ENCODE assay signal across 12 cellular contexts in genomic region chr19:3409346-3410064, GRCh38. TPM values are rescaled to one million over a fixed set of nuclear protein-coding genes. Genes with fewer than 3 reads are reported as not detected.
DNase-seq lines count a peak whose midpoint lies in the region; ATAC-seq, FAIRE-seq and TF ChIP-seq lines count a peak whose summit lies in the region.
"Had no signal": no experiment of that assay in that cellular context is flagged by ENCODE, and none has a peak within 500 bp of the region (broad histone marks: within the 10 kb centered on the region; RNA-seq: fewer than 3 reads in every experiment).

No MANE protein-coding gene starts in this region.

- no peak overlapping the region for H3K27ac Mint-ChIP-seq in stimulated activated naive B cell treated with anti-CD40 and anti-IgM and Interleukin-4, amounts not matched to agents 10 μg/mL and 1 μg/mL and 100 μg/mL, for 72 hours
- H3K27ac Mint-ChIP-seq: activated naive CD4-positive, alpha-beta T cell treated with anti-CD3 and anti-CD28 coated beads, Interleukin-2, amount 10 ng/mL, durations not matched to agents 7 days and 5 days; progenitor cell of endocrine pancreas had no signal

- 59% methylated on average over 13 of the region's 30 CpGs for WGBS in mammary epithelial cell (ENCODE audit: low coverage, missing lambda C conversion rate)
- 51 to 57% methylated on average over 28 to 30 of the region's 30 CpGs for WGBS in pancreas, 2 donors

- H3K9ac ChIP-seq in mammary epithelial cell (ENCODE audit: insufficient read depth, low read length) = no peak overlapping the region

- H2AFZ ChIP-seq in mammary epithelial cell (ENCODE audit: low read depth, low read length) = no peak overlapping the region

- H3K36me3 ChIP-seq in breast epithelium = no peaks in the 10 kb centered on the region
- peaks cover 6% of the 10 kb centered on the region for H3K36me3 ChIP-seq in mammary epithelial cell (ENCODE audit: insufficient read depth, low read length)
- no peaks in the 10 kb centered on the region for H3K36me3 ChIP-seq in cardiac muscle cell
- H3K36me3 ChIP-seq in pancreas = peaks cover 0 to 3% (median 0%) of the 10 kb centered on the region in 3 donors
- no peaks in the 10 kb centered on the region for H3K36me3 ChIP-seq in A673 (ENCODE audit: insufficient read depth, low read length, poor library complexity, severe bottlenecking)

- H3K4me3 Mint-ChIP-seq in stimulated activated naive B cell treated with anti-CD40 and anti-IgM and Interleukin-4, amounts not matched to agents 10 μg/mL and 1 μg/mL and 100 μg/mL, for 72 hours = no peak overlapping the region
- H3K4me3 Mint-ChIP-seq: activated naive CD4-positive, alpha-beta T cell treated with anti-CD3 and anti-CD28 coated beads, Interleukin-2, amount 10 ng/mL, durations not matched to agents 7 days and 5 days had no signal

- CTCF ChIA-PET in mammary epithelial cell (lab: Charles Lee; ENCODE audit: low non-redundant PET) = no interaction called here
- CTCF ChIA-PET in A673 (lab: Charles Lee) = no interaction called here

- BruUV-seq in mammary epithelial cell (replicated peaks; lab: Mats Ljungman, UMichigan) (no TSS peak), A673 (replicated peaks; lab: Mats Ljungman, UMichigan) (no TSS peak)

- intact Hi-C loops in breast epithelium (cut with DNase I; ENCODE audit: low total_unique reads) = no loop called here
- intact Hi-C loops in mammary epithelial cell (cut with micrococcal nuclease) = no loop called here
- intact Hi-C loops in pancreas (cut with DNase I) = loop anchor here in 1 of 3 donors (10.0 kb wide), 1 partner anchor 65 kb away; no protein-coding TSS in a partner anchor
- intact Hi-C loops in A673 (cut with micrococcal nuclease; ENCODE audit: unreplicated experiment) = no loop called here

- dilution Hi-C loops in mammary epithelial cell (cut with HindIII; ENCODE audit: low sequenced_read_pairs) = loop anchor here (5.0 to 10.0 kb wide), 4 partner anchors 42 to 175 kb away; partner anchors contain the start of gene NFIC

- H3K4me2 ChIP-seq in mammary epithelial cell (ENCODE audit: insufficient read depth, low read depth, low read length) = no peak overlapping the region

- H3K4me1 Mint-ChIP-seq in stimulated activated naive B cell treated with anti-CD40 and anti-IgM and Interleukin-4, amounts not matched to agents 10 μg/mL and 1 μg/mL and 100 μg/mL, for 72 hours = peaks cover 0 to 4% of the 10 kb centered on the region in 2 donors
- H3K4me1 Mint-ChIP-seq: activated naive CD4-positive, alpha-beta T cell treated with anti-CD3 and anti-CD28 coated beads, Interleukin-2, amount 10 ng/mL, durations not matched to agents 7 days and 5 days had no signal

- DNase-seq in breast epithelium (ENCODE audit: low spot score in 2 of 2) (peak; percentile 84 to 85), mammary epithelial cell (no peak), cardiac muscle cell (ENCODE audit: low read depth in 1 of 2, low spot score in 1 of 2) (peak in 1 of 2 donors; percentile 80), pancreas (peak in 4 of 6 donors; percentile 58 to 82 (median 74)), NCI-H526 treated with DMSO at 0.1 percent for 48 hours (lab: John Stamatoyannopoulos, UW) (no peak), A673 (ENCODE audit: low spot score) (no peak), DMS53 (lab: John Stamatoyannopoulos, UW) (no peak)
- DNase-seq in stimulated activated naive B cell treated with anti-CD40 and anti-IgM and Interleukin-4, amounts not matched to agents 10 μg/mL and 1 μg/mL and 100 μg/mL, for 72 hours = no peak
- DNase-seq: activated naive CD4-positive, alpha-beta T cell treated with anti-CD3 and anti-CD28 coated beads, Interleukin-2, amount 10 ng/mL, durations not matched to agents 7 days and 5 days; AML-193 had no signal

- no peak for TF ChIP-seq POLR2A in breast epithelium (IDR thresholded peaks at IDR 0.05)

- POLR2A ChIA-PET in A673 (lab: Charles Lee; ENCODE audit: low non-redundant PET) = no interaction called here

- no peak for FAIRE-seq in pancreas (lab: Jason Lieb, UNC)

- H4K20me1 ChIP-seq in mammary epithelial cell (ENCODE audit: insufficient read depth, low read length) = no peaks in the 10 kb centered on the region

- TF ChIP-seq CTCF in breast epithelium (IDR thresholded peaks at IDR 0.05) = no peak
- no peak for TF ChIP-seq CTCF in mammary epithelial cell (conservative IDR thresholded peaks at IDR 0.05 in 1 of 2, IDR thresholded peaks at IDR 0.05 in 1 of 2; ENCODE audit: extremely low read depth in 1 of 2, insufficient read depth in 1 of 2, low read depth in 1 of 2, low read length in 2 of 2)
- no peak for TF ChIP-seq CTCF in cardiac muscle cell (IDR thresholded peaks at IDR 0.05; ENCODE audit: low read depth, low read length)
- TF ChIP-seq CTCF in pancreas (IDR thresholded peaks at IDR 0.05) = no peak
- no peak for TF ChIP-seq CTCF in A673 (conservative IDR thresholded peaks at IDR 0.05; ENCODE audit: low read depth, low read length)

- no peaks in the 10 kb centered on the region for H3K27me3 Mint-ChIP-seq in stimulated activated naive B cell treated with anti-CD40 and anti-IgM and Interleukin-4, amounts not matched to agents 10 μg/mL and 1 μg/mL and 100 μg/mL, for 72 hours
- H3K27me3 Mint-ChIP-seq: activated naive CD4-positive, alpha-beta T cell treated with anti-CD3 and anti-CD28 coated beads, Interleukin-2, amount 10 ng/mL, durations not matched to agents 7 days and 5 days had no signal

- H3K79me2 ChIP-seq in mammary epithelial cell (ENCODE audit: insufficient read depth, low read length) = peaks cover 65% of the 10 kb centered on the region

- no peaks in the 10 kb centered on the region for H3K9me3 ChIP-seq in breast epithelium
- no peaks in the 10 kb centered on the region for H3K9me3 ChIP-seq in mammary epithelial cell (replicated peaks; ENCODE audit: insufficient read depth, low read length)
- no peaks in the 10 kb centered on the region for H3K9me3 ChIP-seq in cardiac muscle cell (ENCODE audit: low read depth)
- H3K9me3 ChIP-seq in pancreas = no peaks in the 10 kb centered on the region
- no peaks in the 10 kb centered on the region for H3K9me3 ChIP-seq in A673 (ENCODE audit: low read depth, low read length, poor library complexity, severe bottlenecking)

- H3K27ac ChIP-seq in breast epithelium (peak overlapping the region; percentile 92 to 100), mammary epithelial cell (ENCODE audit: insufficient read depth, low read depth, low read length) (no peak overlapping the region), cardiac muscle cell (peak overlapping the region; percentile 51), pancreas (peak overlapping the region in 2 of 4 donors; percentile 79), A673 (ENCODE audit: low read depth, low read length, poor library complexity, severe bottlenecking) (no peak overlapping the region)

- in situ Hi-C loops in mammary epithelial cell (cut with MboI; ENCODE audit: low sequenced_read_pairs in 2 of 2) = no loop called here

- no peaks in the 10 kb centered on the region for H3K27me3 ChIP-seq in breast epithelium
- no peaks in the 10 kb centered on the region for H3K27me3 ChIP-seq in mammary epithelial cell (ENCODE audit: insufficient read depth, low read length)
- H3K27me3 ChIP-seq in cardiac muscle cell = no peaks in the 10 kb centered on the region
- H3K27me3 ChIP-seq in pancreas = no peaks in the 10 kb centered on the region
- H3K27me3 ChIP-seq in A673 (replicated peaks; ENCODE audit: insufficient read depth, low read depth, low read length, poor library complexity) = no peaks in the 10 kb centered on the region

- ATAC-seq in pancreas = peak in 1 of 4 donors; percentile 8
- ATAC-seq in stimulated activated naive B cell treated with anti-CD40 and anti-IgM and Interleukin-4, amounts not matched to agents 10 μg/mL and 1 μg/mL and 100 μg/mL, for 72 hours (replicated peaks) = no peak
- ATAC-seq: Panc1 had no signal

- H3K36me3 Mint-ChIP-seq in stimulated activated naive B cell treated with anti-CD40 and anti-IgM and Interleukin-4, amounts not matched to agents 10 μg/mL and 1 μg/mL and 100 μg/mL, for 72 hours = peaks cover 12 to 33% of the 10 kb centered on the region in 2 donors
- H3K36me3 Mint-ChIP-seq: activated naive CD4-positive, alpha-beta T cell treated with anti-CD3 and anti-CD28 coated beads, Interleukin-2, amount 10 ng/mL, durations not matched to agents 7 days and 5 days had no signal

- H3K4me3 ChIP-seq in breast epithelium = peak overlapping the region; percentile 13 to 56 (median 40)
- H3K4me3 ChIP-seq in mammary epithelial cell (replicated peaks in 1 of 3; ENCODE audit: insufficient read depth in 1 of 3, low read depth in 2 of 3, low read length in 3 of 3) = no peak overlapping the region
- no peak overlapping the region for H3K4me3 ChIP-seq in cardiac muscle cell
- H3K4me3 ChIP-seq in pancreas = no peak overlapping the region
- H3K4me3 ChIP-seq in A673 (ENCODE audit: low read depth, low read length, poor library complexity, severe bottlenecking) = no peak overlapping the region

- H3K4me1 ChIP-seq in breast epithelium = peaks cover 15 to 24% of the 10 kb centered on the region in 2 donors
- H3K4me1 ChIP-seq in mammary epithelial cell (ENCODE audit: insufficient read depth, low read length) = peaks cover 3% of the 10 kb centered on the region
- H3K4me1 ChIP-seq in cardiac muscle cell (ENCODE audit: low read depth) = peaks cover 19% of the 10 kb centered on the region
- H3K4me1 ChIP-seq in pancreas = peaks cover 18 to 31% (median 24%) of the 10 kb centered on the region in 3 donors
- peaks cover 15% of the 10 kb centered on the region for H3K4me1 ChIP-seq in A673 (ENCODE audit: insufficient read depth, low read length, poor library complexity, severe bottlenecking)

- no peaks in the 10 kb centered on the region for H3K9me3 Mint-ChIP-seq in stimulated activated naive B cell treated with anti-CD40 and anti-IgM and Interleukin-4, amounts not matched to agents 10 μg/mL and 1 μg/mL and 100 μg/mL, for 72 hours
- H3K9me3 Mint-ChIP-seq: activated naive CD4-positive, alpha-beta T cell treated with anti-CD3 and anti-CD28 coated beads, Interleukin-2, amount 10 ng/mL, durations not matched to agents 7 days and 5 days had no signal

RNA-seq across cellular contexts. Expression of gene NFIC, which starts 43.1 kb away (rescaled TPM):
- total RNA-seq in breast epithelium (10 to 100 TPM; 48.9 to 97.8 (median 73.1) TPM), mammary epithelial cell (10 to 100 TPM; 43.7 to 77.5 TPM), cardiac muscle cell (29.4 and 46.1 TPM in 2 replicates), pancreas (100 to 1,000 TPM; 106 to 203 (median 127) TPM), A673 (2021) (112 and 122 TPM in 2 replicates)
- polyA plus RNA-seq in mammary epithelial cell (8.9 TPM), cardiac muscle cell (32.7 and 42.2 TPM in 2 replicates), pancreas (10 to 100 TPM; 21.3 to 74.9 TPM)
- polyA minus RNA-seq in mammary epithelial cell = 43.2 TPM

Comparison
In these comparisons a context has a peak if more than half of its experiments do, and no peak if none do; other contexts are left out.
1. DNase-seq: peak in breast epithelium (2 of 2) and pancreas (4 of 6); none in mammary epithelial cell (single experiment), NCI-H526 treated with DMSO at 0.1 percent for 48 hours (single experiment), A673 (single experiment), DMS53 (single experiment) and stimulated activated naive B cell treated with anti-CD40 and anti-IgM and Interleukin-4, amounts not matched to agents 10 μg/mL and 1 μg/mL and 100 μg/mL, for 72 hours (single experiment).
2. H3K27ac ChIP-seq: peak in breast epithelium (2 of 2) and cardiac muscle cell (single experiment); none in mammary epithelial cell (single experiment) and A673 (single experiment).
3. H3K4me3 ChIP-seq: peak in breast epithelium (3 of 3); none in mammary epithelial cell (0 of 3), cardiac muscle cell (single experiment), pancreas (0 of 4) and A673 (single experiment).